11 cellular contexts compared by ENCODE assay signal in the genomic region with DNA sequence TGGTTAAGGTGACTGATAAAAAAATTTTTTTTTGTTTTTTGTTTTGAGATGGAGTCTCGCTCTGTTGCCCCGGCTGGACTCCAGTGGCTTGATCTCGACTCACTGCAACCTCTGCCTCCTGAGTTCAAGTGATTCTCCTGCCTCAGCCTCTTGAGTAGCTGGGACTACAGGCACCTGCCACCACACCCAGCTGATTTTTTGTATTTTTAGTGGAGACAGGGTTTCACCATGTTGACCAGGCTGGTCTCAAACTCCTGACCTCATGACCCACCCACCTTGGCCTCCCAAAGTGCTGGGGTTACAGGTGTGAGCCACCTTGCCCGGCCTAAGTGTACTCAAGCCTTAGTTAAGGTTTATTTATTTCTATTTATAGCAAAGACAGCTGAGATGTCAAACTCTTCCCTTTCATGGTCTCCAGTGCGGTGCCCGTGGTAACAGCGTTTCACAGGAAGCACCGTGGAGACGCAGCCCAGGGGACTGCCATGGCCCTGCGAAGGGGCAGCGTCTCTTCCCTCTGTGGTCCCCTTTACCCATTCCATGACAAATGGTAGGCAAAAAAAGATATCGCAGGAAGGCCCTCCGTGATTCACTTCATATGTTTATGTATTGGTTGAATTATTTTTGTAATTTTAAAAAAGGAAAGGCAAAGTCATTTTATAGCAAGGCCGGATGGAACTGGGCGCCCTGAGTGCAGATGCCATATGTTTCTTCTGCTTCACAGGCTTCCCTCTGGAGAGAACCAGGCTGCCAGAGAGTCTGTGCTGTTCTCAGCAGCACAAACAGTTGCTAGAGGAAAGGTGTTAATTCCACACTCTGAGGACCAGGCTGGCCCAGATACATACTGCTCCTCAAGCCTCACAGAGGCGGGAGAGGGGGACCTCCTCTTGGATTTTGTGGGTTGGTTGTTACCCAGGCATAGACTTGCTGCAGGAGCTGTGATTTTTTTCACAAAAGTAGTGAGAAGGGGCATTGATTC. TPM values are rescaled to one million over a fixed set of nuclear protein-coding genes. Genes with fewer than 3 reads are reported as not detected.
A peak's percentile ranks its signal among the peaks of the same experiment; 100 is the strongest.
DNase-seq lines count a peak whose midpoint lies in the region; ATAC-seq and TF ChIP-seq lines count a peak whose summit lies in the region.
"Had no signal": no experiment of that assay in that cellular context is flagged by ENCODE, and none has a peak within 500 bp of the region (broad histone marks: within the 10 kb centered on the region; RNA-seq: fewer than 3 reads in every experiment).

No MANE protein-coding gene starts in this region.

- peaks cover 3% of the 10 kb centered on the region for H3K79me1 ChIP-seq in mesendoderm (ENCODE audit: low read length)

- no peak overlapping the region for H3K18ac ChIP-seq in mesendoderm (ENCODE audit: low read length)

- intact Hi-C loops in activated CD8-positive, alpha-beta T cell treated with anti-CD3 and anti-CD28 coated beads for 36 hours (cut with micrococcal nuclease), result no loop called here

- no peak for ATAC-seq in activated CD8-positive, alpha-beta T cell treated with anti-CD3 and anti-CD28 coated beads for 36 hours
- no peak for ATAC-seq in GM19023 (IDR thresholded peaks at IDR 0.05; ENCODE audit: unreplicated experiment)
- ATAC-seq: activated CD4-positive, CD25-positive, alpha-beta regulatory T cell treated with anti-CD3 and anti-CD28 coated beads, Interleukin-2, amount 50 U/mL, for 24 hours; stimulated activated naive CD8-positive, alpha-beta T cell treated with anti-CD3 and anti-CD28 coated beads, Interleukin-15, amount 100 ng/mL, for 72 hours had no signal

- no peak overlapping the region for H3K4me2 ChIP-seq in mesendoderm (ENCODE audit: low read length)

- no peak overlapping the region for H3K9ac ChIP-seq in mesendoderm (ENCODE audit: low read length)

- peaks cover 10% of the 10 kb centered on the region for H3K36me3 ChIP-seq in mesendoderm (ENCODE audit: control insufficient read depth, insufficient read depth, low read length)

- H4K8ac ChIP-seq in mesendoderm (ENCODE audit: low read depth, low read length), result no peak overlapping the region

- no peak overlapping the region for H3K4me3 ChIP-seq in mesendoderm (ENCODE audit: low read length)

- peaks cover 11% of the 10 kb centered on the region for H3K4me1 Mint-ChIP-seq in activated CD8-positive, alpha-beta T cell treated with anti-CD3 and anti-CD28 coated beads for 36 hours (ENCODE audit: low read depth)

- H3K4me3 Mint-ChIP-seq in activated CD8-positive, alpha-beta T cell treated with anti-CD3 and anti-CD28 coated beads for 36 hours, result no peak overlapping the region
- H3K4me3 Mint-ChIP-seq: stimulated activated naive CD8-positive, alpha-beta T cell treated with anti-CD3 and anti-CD28 coated beads, Interleukin-15, amount 100 ng/mL, for 72 hours had no signal

- H3K27me3 Mint-ChIP-seq in activated CD8-positive, alpha-beta T cell treated with anti-CD3 and anti-CD28 coated beads for 36 hours, result no peaks in the 10 kb centered on the region
- H3K27me3 Mint-ChIP-seq: stimulated activated naive CD8-positive, alpha-beta T cell treated with anti-CD3 and anti-CD28 coated beads, Interleukin-15, amount 100 ng/mL, for 72 hours had no signal

- no peaks in the 10 kb centered on the region for H3K27me3 ChIP-seq in mesendoderm (ENCODE audit: insufficient read depth, low read length, poor library complexity)

- peak overlapping the region; percentile 36 for H3K27ac ChIP-seq in 22Rv1
- no peak overlapping the region for H3K27ac ChIP-seq in mesendoderm (ENCODE audit: low read depth, low read length)

- H3K36me3 Mint-ChIP-seq in activated CD8-positive, alpha-beta T cell treated with anti-CD3 and anti-CD28 coated beads for 36 hours (ENCODE audit: low read depth), result peaks cover 49% of the 10 kb centered on the region

- CTCF ChIA-PET in activated CD8-positive, alpha-beta T cell treated with anti-CD3 and anti-CD28 coated beads for 36 hours (lab: Charles Lee), result no interaction called here

- no peak overlapping the region for H2BK120ac ChIP-seq in mesendoderm (ENCODE audit: low read depth, low read length)

- H3K4ac ChIP-seq in mesendoderm (ENCODE audit: low read depth, low read length), result no peak overlapping the region

- H3K23ac ChIP-seq in mesendoderm (ENCODE audit: low read length), result no peak overlapping the region

- no peak for TF ChIP-seq CTCF in 22Rv1 (IDR thresholded peaks at IDR 0.05)
- TF ChIP-seq CTCF in activated CD8-positive, alpha-beta T cell treated with anti-CD3 and anti-CD28 coated beads for 36 hours (IDR thresholded peaks at IDR 0.05), result no peak

- H2AK5ac ChIP-seq in mesendoderm (ENCODE audit: low read length), result no peak overlapping the region

- H3K79me2 ChIP-seq in mesendoderm (ENCODE audit: control insufficient read depth, insufficient read depth, low read length), result peaks cover 5% of the 10 kb centered on the region

- no peak overlapping the region for H4K5ac ChIP-seq in mesendoderm (ENCODE audit: low read length)

- H2BK5ac ChIP-seq in mesendoderm (ENCODE audit: low read length), result no peak overlapping the region

- H3K9me3 Mint-ChIP-seq in activated CD8-positive, alpha-beta T cell treated with anti-CD3 and anti-CD28 coated beads for 36 hours, result no peaks in the 10 kb centered on the region
- H3K9me3 Mint-ChIP-seq: stimulated activated naive CD8-positive, alpha-beta T cell treated with anti-CD3 and anti-CD28 coated beads, Interleukin-15, amount 100 ng/mL, for 72 hours had no signal

- DNase-seq in D341Med (ENCODE audit: low spot score) (peak; percentile 45), mesendoderm (peak; percentile 32), hepatic stellate cell (ENCODE audit: low spot score) (no peak), SW480 (ENCODE audit: low spot score) (no peak), HuH-7 (ENCODE audit: low spot score) (no peak)
- no peak for DNase-seq in activated CD8-positive, alpha-beta T cell treated with anti-CD3 and anti-CD28 coated beads for 36 hours
- DNase-seq: NCI-H187; stimulated activated naive CD8-positive, alpha-beta T cell treated with anti-CD3 and anti-CD28 coated beads, Interleukin-15, amount 100 ng/mL, for 72 hours had no signal

- H2BK15ac ChIP-seq in mesendoderm (replicated peaks; ENCODE audit: low read depth), result no peak overlapping the region

- peak overlapping the region; percentile 49 for H3K27ac Mint-ChIP-seq in activated CD8-positive, alpha-beta T cell treated with anti-CD3 and anti-CD28 coated beads for 36 hours

- H3K4me1 ChIP-seq in mesendoderm (ENCODE audit: control insufficient read depth, low read depth, low read length), result no peaks in the 10 kb centered on the region

- no CpG with 5 or more reads among the region's 16 CpGs for WGBS in mesendoderm (ENCODE audit: extremely low coverage, insufficient coverage, low lambda C conversion rate)

- H3K56ac ChIP-seq in mesendoderm (ENCODE audit: low read length), result no peak overlapping the region

- POLR2A ChIA-PET in activated CD8-positive, alpha-beta T cell treated with anti-CD3 and anti-CD28 coated beads for 36 hours (lab: Charles Lee), result interaction anchor here (0.6 to 3.1 kb wide), 6 partner anchors 11 to 162 kb away, joined by 3 to 15 read pairs (median 4); a partner anchor contains a TSS

RNA-seq across cellular contexts. Expression of a gene that starts 29.2 kb away (rescaled TPM):
- total RNA-seq in activated CD8-positive, alpha-beta T cell treated with anti-CD3 and anti-CD28 coated beads for 36 hours, result 10 to 100 TPM; 45.5 to 47.2 TPM
- polyA plus RNA-seq in mesendoderm (2013, experiment 1 of 2), result 39.1 TPM
- polyA plus RNA-seq in mesendoderm (2013, experiment 2 of 2), result 39.0 TPM

Comparison
In these comparisons a context has a peak if more than half of its experiments do, and no peak if none do; other contexts are left out.
1. DNase-seq: peak in D341Med (single experiment) and mesendoderm (single experiment); none in activated CD8-positive, alpha-beta T cell treated with anti-CD3 and anti-CD28 coated beads for 36 hours (single experiment), hepatic stellate cell (single experiment), SW480 (single experiment) and HuH-7 (single experiment).